23 cellular contexts compared by ENCODE assay signal in genomic region chrX:70554948-70555347, GRCh38.
"Had no signal": no experiment of that assay in that cellular context is flagged by ENCODE, and none has a peak within 500 bp of the region (broad histone marks: within the 10 kb centered on the region; RNA-seq: fewer than 3 reads in every experiment).

No MANE protein-coding gene starts in this region.

- H3K4me2 ChIP-seq: SK-N-SH had no signal

- H3K4me1 Mint-ChIP-seq: IgD-negative memory B cell had no signal

- H3K27ac Mint-ChIP-seq: IgD-negative memory B cell had no signal

- H3K4me3 ChIP-seq: K562 had no signal

- H3K27me3 Mint-ChIP-seq: IgD-negative memory B cell had no signal

- DNase-seq: Kasumi-1; MM.1S; NCI-H1092 treated with DMSO at 0.1 percent for 48 hours; NCI-H1436; NCI-H187; NCI-H2029; NCI-H2081 treated with DMSO at 0.1 percent for 48 hours; NCI-H2171; NCI-H226; NCI-H446; NCI-H510A; NCI-H524 treated with DMSO at 0.1 percent for 48 hours; NCI-H774; NK-92 treated with Interleukin-12 subunit alpha and Interleukin-12 subunit beta, amount 100 ng/mL, for 24 hours; PC-3; SHP77; SK-N-SH; SW 1271 had no signal

- H3K9me3 ChIP-seq: SK-N-SH had no signal

- FAIRE-seq: K562 had no signal

- ATAC-seq: Panc1 had no signal

- H3K36me3 Mint-ChIP-seq: IgD-negative memory B cell had no signal

- H3K9ac ChIP-seq: KMS-11, SK-N-SH had no signal

- H3K27ac ChIP-seq: RWPE1 had no signal

- H3K4me3 Mint-ChIP-seq: IgD-negative memory B cell had no signal
